In genomic region chr18:62186656-62187542, GRCh38 we compare ENCODE assay signal across 8 cellular contexts. TPM values are rescaled to one million over a fixed set of nuclear protein-coding genes. Genes with fewer than 3 reads are reported as not detected.
DNase-seq lines count a peak whose midpoint lies in the region; ATAC-seq lines count a peak whose summit lies in the region.

TSS of gene PIGN (minus strand) at chr18:62187056. CDS start at chr18:62161353, 25,703 bp downstream.
A gene with protein sequence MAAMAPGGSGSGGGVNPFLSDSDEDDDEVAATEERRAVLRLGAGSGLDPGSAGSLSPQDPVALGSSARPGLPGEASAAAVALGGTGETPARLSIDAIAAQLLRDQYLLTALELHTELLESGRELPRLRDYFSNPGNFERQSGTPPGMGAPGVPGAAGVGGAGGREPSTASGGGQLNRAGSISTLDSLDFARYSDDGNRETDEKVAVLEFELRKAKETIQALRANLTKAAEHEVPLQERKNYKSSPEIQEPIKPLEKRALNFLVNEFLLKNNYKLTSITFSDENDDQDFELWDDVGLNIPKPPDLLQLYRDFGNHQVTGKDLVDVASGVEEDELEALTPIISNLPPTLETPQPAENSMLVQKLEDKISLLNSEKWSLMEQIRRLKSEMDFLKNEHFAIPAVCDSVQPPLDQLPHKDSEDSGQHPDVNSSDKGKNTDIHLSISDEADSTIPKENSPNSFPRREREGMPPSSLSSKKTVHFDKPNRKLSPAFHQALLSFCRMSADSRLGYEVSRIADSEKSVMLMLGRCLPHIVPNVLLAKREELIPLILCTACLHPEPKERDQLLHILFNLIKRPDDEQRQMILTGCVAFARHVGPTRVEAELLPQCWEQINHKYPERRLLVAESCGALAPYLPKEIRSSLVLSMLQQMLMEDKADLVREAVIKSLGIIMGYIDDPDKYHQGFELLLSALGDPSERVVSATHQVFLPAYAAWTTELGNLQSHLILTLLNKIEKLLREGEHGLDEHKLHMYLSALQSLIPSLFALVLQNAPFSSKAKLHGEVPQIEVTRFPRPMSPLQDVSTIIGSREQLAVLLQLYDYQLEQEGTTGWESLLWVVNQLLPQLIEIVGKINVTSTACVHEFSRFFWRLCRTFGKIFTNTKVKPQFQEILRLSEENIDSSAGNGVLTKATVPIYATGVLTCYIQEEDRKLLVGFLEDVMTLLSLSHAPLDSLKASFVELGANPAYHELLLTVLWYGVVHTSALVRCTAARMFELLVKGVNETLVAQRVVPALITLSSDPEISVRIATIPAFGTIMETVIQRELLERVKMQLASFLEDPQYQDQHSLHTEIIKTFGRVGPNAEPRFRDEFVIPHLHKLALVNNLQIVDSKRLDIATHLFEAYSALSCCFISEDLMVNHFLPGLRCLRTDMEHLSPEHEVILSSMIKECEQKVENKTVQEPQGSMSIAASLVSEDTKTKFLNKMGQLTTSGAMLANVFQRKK (plus strand): TSS chr18:62187255. CDS start chr18:62187506, 251 bp downstream.

- DNase-seq in COLO668 (lab: John Stamatoyannopoulos, UW; ENCODE audit: unreplicated experiment) (peak; percentile 97), HT1080 (ENCODE audit: low read depth) (peak; percentile 95), NOMO-1 treated with DMSO at 0.1 percent for 48 hours (lab: John Stamatoyannopoulos, UW; ENCODE audit: unreplicated experiment) (peak; percentile 99), medulla oblongata (ENCODE audit: extremely low spot score) (peak; percentile 100)
- peak; percentile 89 to 94 for DNase-seq in activated CD8-positive, alpha-beta memory T cell treated with anti-CD3 and anti-CD28 coated beads for 4 hours (ENCODE audit: low read depth in 2 of 2)
- peak; percentile 93 to 94 (median 93) for DNase-seq in effector memory CD8-positive, alpha-beta T cell
- peak; percentile 91 for DNase-seq in stimulated activated CD8-positive, alpha-beta memory T cell treated with anti-CD3 and anti-CD28 coated beads, Interleukin-12 subunit alpha, Interleukin-12 subunit beta, amount 100 ng/mL, for 1 hour (ENCODE audit: low read depth)

- H3K9me3 Mint-ChIP-seq in effector memory CD8-positive, alpha-beta T cell: no peaks in the 10 kb centered on the region

- peak within 1 kb of the TSS; percentile 98 to 100 for H3K4me3 Mint-ChIP-seq in effector memory CD8-positive, alpha-beta T cell

- H3K27ac Mint-ChIP-seq in effector memory CD8-positive, alpha-beta T cell: peak within 1 kb of the TSS; percentile 97 to 98

- H3K36me3 Mint-ChIP-seq in effector memory CD8-positive, alpha-beta T cell (ENCODE audit: insufficient read depth): peaks cover 19% of the 10 kb centered on the region

- ATAC-seq in GM21360 (IDR thresholded peaks at IDR 0.05; ENCODE audit: unreplicated experiment): peak; percentile 87
- peak; percentile 87 for ATAC-seq in effector memory CD8-positive, alpha-beta T cell (replicated peaks)

- no peaks in the 10 kb centered on the region for H3K27me3 Mint-ChIP-seq in effector memory CD8-positive, alpha-beta T cell

- H3K4me1 Mint-ChIP-seq in effector memory CD8-positive, alpha-beta T cell (ENCODE audit: low read depth in 2 of 2): peaks cover 40 to 57% of the 10 kb centered on the region in 2 donors

RNA-seq across cellular contexts. Expression of gene PIGN, which starts in this region (rescaled TPM):
- 7.9 and 9.6 TPM in 2 replicates for total RNA-seq in HT1080 (2014; rRNA removed; shearing (Covaris generic))
- polyA plus RNA-seq in HT1080 (2015; cell fraction: cytosol; rRNA removed): 13.7 and 14.3 TPM in 2 replicates
- 19.3 and 20.8 TPM in 2 replicates for polyA plus RNA-seq in HT1080 (2015; cell fraction: nucleus; rRNA removed)

RNA-seq across cellular contexts. Expression of the second gene that starts in this region (rescaled TPM):
- total RNA-seq in HT1080 (2014; rRNA removed; shearing (Covaris generic)): 18.3 and 22.4 TPM in 2 replicates
- 11.9 and 12.6 TPM in 2 replicates for polyA plus RNA-seq in HT1080 (2015; cell fraction: cytosol; rRNA removed)
- 44.5 and 48.7 TPM in 2 replicates for polyA plus RNA-seq in HT1080 (2015; cell fraction: nucleus; rRNA removed)

Comparison
In these comparisons a context has a peak if more than half of its experiments do, and no peak if none do; other contexts are left out.
1. Peak in every context shown above with its lines: DNase-seq and ATAC-seq.